8 cellular contexts compared by ENCODE assay signal in the genomic region with DNA sequence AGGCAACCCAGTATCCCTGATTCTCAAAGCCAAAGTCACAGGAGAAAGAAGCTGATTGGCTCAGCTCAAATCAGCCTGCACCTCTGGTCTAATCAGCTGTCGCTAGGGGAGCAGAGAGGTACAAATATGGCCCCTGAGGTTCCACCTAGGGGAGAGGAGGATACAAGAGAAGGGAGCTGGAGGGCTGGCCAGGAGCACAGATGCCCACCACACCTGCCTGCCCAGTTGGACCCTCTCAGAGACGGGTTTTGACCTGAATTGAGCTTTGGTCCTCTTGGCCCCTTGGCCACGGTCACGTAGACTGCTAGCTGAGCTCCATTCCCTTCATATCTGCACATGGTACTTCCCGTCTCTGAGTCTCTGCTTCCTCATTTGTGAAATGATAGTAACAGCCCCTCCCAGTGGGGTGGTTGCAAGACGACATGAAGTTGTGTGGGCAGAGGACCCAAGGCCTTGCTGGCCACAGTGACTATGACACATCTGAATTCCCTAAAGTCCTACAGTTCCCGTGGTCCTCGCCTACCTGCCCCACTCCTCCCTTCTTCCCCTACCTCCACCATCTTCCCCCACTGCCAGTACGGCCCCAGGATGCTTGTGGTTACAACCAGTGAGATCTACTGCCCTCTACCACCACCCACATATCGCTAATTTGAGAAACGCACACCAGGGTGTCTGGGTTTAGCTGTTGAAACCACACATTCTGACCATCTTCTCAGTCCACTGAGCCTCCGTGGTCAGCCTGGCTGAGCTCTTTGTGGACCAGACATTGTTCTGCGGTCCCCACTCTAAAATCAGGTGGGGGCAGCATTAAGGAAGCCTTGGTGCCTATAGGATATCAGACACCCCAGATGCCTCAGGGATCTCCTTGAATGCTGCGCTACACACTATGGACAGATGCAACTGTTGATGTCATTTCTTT.
DNase-seq lines count a peak whose midpoint lies in the region; ATAC-seq, FAIRE-seq and TF ChIP-seq lines count a peak whose summit lies in the region.

No MANE protein-coding gene starts in this region.

- POLR2A ChIA-PET in HepG2 (lab: Yijun Ruan, JAX), result no interaction called here
- POLR2A ChIA-PET in activated CD8-positive, alpha-beta T cell treated with anti-CD3 and anti-CD28 coated beads for 36 hours (lab: Charles Lee), result interaction anchor here (1.0 kb wide), 1 partner anchor 20 kb away, joined by 4 read pairs; no protein-coding TSS in a partner anchor

- H3K27ac ChIP-seq in right lobe of liver (no peak overlapping the region), HepG2 (ENCODE audit: extremely low read length, insufficient read depth, low read length) (no peak overlapping the region)

- no peaks in the 10 kb centered on the region for H3K9me3 ChIP-seq in right lobe of liver
- H3K9me3 ChIP-seq in HepG2 (ENCODE audit: low read length), result peaks cover 7% of the 10 kb centered on the region; the same call in 1 of the 2 replicates

- H3K9me3 Mint-ChIP-seq in activated CD8-positive, alpha-beta T cell treated with anti-CD3 and anti-CD28 coated beads for 36 hours, result peaks cover 19% of the 10 kb centered on the region
- peaks cover 4 to 9% of the 10 kb centered on the region in 2 donors for H3K9me3 Mint-ChIP-seq in stimulated activated naive B cell treated with anti-CD40 and anti-IgM and Interleukin-4, amounts not matched to agents 10 μg/mL and 1 μg/mL and 100 μg/mL, for 72 hours

- DNase-seq in right lobe of liver, result peak in 1 of 3 donors; percentile 49
- DNase-seq in HepG2 (ENCODE audit: low spot score), result no peak
- peak; percentile 49 for DNase-seq in activated CD8-positive, alpha-beta T cell treated with anti-CD3 and anti-CD28 coated beads for 36 hours
- peak; percentile 79 for DNase-seq in stimulated activated naive B cell treated with anti-CD40 and anti-IgM and Interleukin-4, amounts not matched to agents 10 μg/mL and 1 μg/mL and 100 μg/mL, for 72 hours
- no peak for DNase-seq in RKO (ENCODE audit: low spot score)
- no peak for DNase-seq in effector CD4-positive, alpha-beta T cell
- no peak for DNase-seq in ureter (ENCODE audit: low spot score)

- H3K79me2 ChIP-seq in HepG2 (ENCODE audit: insufficient read depth, low read length), result no peaks in the 10 kb centered on the region

- H3K4me3 ChIP-seq in right lobe of liver, result no peak overlapping the region
- H3K4me3 ChIP-seq in HepG2 (replicated peaks in 1 of 3; ENCODE audit: insufficient read depth in 1 of 3, low read depth in 2 of 3, low read length in 3 of 3), result no peak overlapping the region

- 34% methylated on average over 10 of the region's 14 CpGs for WGBS in right lobe of liver (ENCODE audit: insufficient coverage, low coverage, low lambda C conversion rate, missing lambda C conversion rate)
- WGBS in HepG2 (ENCODE audit: low lambda C conversion rate), result 34% methylated on average over 11 of the region's 14 CpGs

- H3K27ac Mint-ChIP-seq in activated CD8-positive, alpha-beta T cell treated with anti-CD3 and anti-CD28 coated beads for 36 hours, result peak overlapping the region; percentile 44
- H3K27ac Mint-ChIP-seq in stimulated activated naive B cell treated with anti-CD40 and anti-IgM and Interleukin-4, amounts not matched to agents 10 μg/mL and 1 μg/mL and 100 μg/mL, for 72 hours, result peak overlapping the region; percentile 96

- no peak overlapping the region for H2AFZ ChIP-seq in HepG2 (ENCODE audit: low read length)

- no peak for TF ChIP-seq EP300 in HepG2 (IDR thresholded peaks at IDR 0.05; ENCODE audit: low read depth in 2 of 2, low read length in 2 of 2)
- TF ChIP-seq EP300 in HepG2 (CRISPR knock-in tag; IDR thresholded peaks at IDR 0.05; ENCODE audit: borderline replicate concordance), result no peak

- H3K27me3 Mint-ChIP-seq in activated CD8-positive, alpha-beta T cell treated with anti-CD3 and anti-CD28 coated beads for 36 hours, result peaks cover 4% of the 10 kb centered on the region
- H3K27me3 Mint-ChIP-seq in stimulated activated naive B cell treated with anti-CD40 and anti-IgM and Interleukin-4, amounts not matched to agents 10 μg/mL and 1 μg/mL and 100 μg/mL, for 72 hours, result no peaks in the 10 kb centered on the region

- H3K9ac ChIP-seq in HepG2 (ENCODE audit: insufficient read depth, low read depth, low read length), result no peak overlapping the region

- TF ChIP-seq CTCF in right lobe of liver (IDR thresholded peaks at IDR 0.05), result no peak
- no peak for TF ChIP-seq CTCF in HepG2 (CRISPR knock-in tag; IDR thresholded peaks at IDR 0.05)
- TF ChIP-seq CTCF in activated CD8-positive, alpha-beta T cell treated with anti-CD3 and anti-CD28 coated beads for 36 hours (IDR thresholded peaks at IDR 0.05), result no peak

- H3K36me3 ChIP-seq in right lobe of liver, result no peaks in the 10 kb centered on the region
- no peaks in the 10 kb centered on the region for H3K36me3 ChIP-seq in HepG2 (replicated peaks in 1 of 2; ENCODE audit: control insufficient read depth in 1 of 2, insufficient read depth in 2 of 2, low read length in 2 of 2)

- CTCF ChIA-PET in HepG2 (lab: Yijun Ruan, JAX; ENCODE audit: low intra/inter-chr PET ratio, low total read pairs), result no interaction called here
- CTCF ChIA-PET in activated CD8-positive, alpha-beta T cell treated with anti-CD3 and anti-CD28 coated beads for 36 hours (lab: Charles Lee), result interaction anchor here (1.8 to 2.2 kb wide), 2 partner anchors 13 to 21 kb away, joined by 7 to 8 read pairs; no protein-coding TSS in a partner anchor

- intact Hi-C loops in right lobe of liver (cut with DNase I) (no loop called here), HepG2 (cut with micrococcal nuclease; ENCODE audit: unreplicated experiment) (no loop called here)
- intact Hi-C loops in activated CD8-positive, alpha-beta T cell treated with anti-CD3 and anti-CD28 coated beads for 36 hours (cut with micrococcal nuclease), result no loop called here

- no peak overlapping the region for H3K4me2 ChIP-seq in HepG2 (ENCODE audit: low read depth, low read length)

- no TSS peak for BruUV-seq in HepG2 (replicated peaks; lab: Mats Ljungman, UMichigan)

- peaks cover 2% of the 10 kb centered on the region for H3K36me3 Mint-ChIP-seq in activated CD8-positive, alpha-beta T cell treated with anti-CD3 and anti-CD28 coated beads for 36 hours (ENCODE audit: low read depth)
- peaks cover 4 to 15% of the 10 kb centered on the region in 2 donors for H3K36me3 Mint-ChIP-seq in stimulated activated naive B cell treated with anti-CD40 and anti-IgM and Interleukin-4, amounts not matched to agents 10 μg/mL and 1 μg/mL and 100 μg/mL, for 72 hours

- no peak overlapping the region for H3K4me3 Mint-ChIP-seq in activated CD8-positive, alpha-beta T cell treated with anti-CD3 and anti-CD28 coated beads for 36 hours
- peak overlapping the region; percentile 60 to 69 for H3K4me3 Mint-ChIP-seq in stimulated activated naive B cell treated with anti-CD40 and anti-IgM and Interleukin-4, amounts not matched to agents 10 μg/mL and 1 μg/mL and 100 μg/mL, for 72 hours

- in situ Hi-C loops in HepG2 (cut with HindIII; ENCODE audit: extremely low pct_ligation_motif_present, low pct_unique_long_range_greater_than_20kb), result no loop called here

- peaks cover 26% of the 10 kb centered on the region for H3K4me1 Mint-ChIP-seq in activated CD8-positive, alpha-beta T cell treated with anti-CD3 and anti-CD28 coated beads for 36 hours (ENCODE audit: low read depth)
- H3K4me1 Mint-ChIP-seq in stimulated activated naive B cell treated with anti-CD40 and anti-IgM and Interleukin-4, amounts not matched to agents 10 μg/mL and 1 μg/mL and 100 μg/mL, for 72 hours, result peaks cover 32 to 77% of the 10 kb centered on the region in 2 donors

- TF ChIP-seq RAD21 in HepG2 (CRISPR knock-in tag; IDR thresholded peaks at IDR 0.05), result no peak

- H3K4me1 ChIP-seq in right lobe of liver, result no peaks in the 10 kb centered on the region
- peaks cover 4% of the 10 kb centered on the region; the same call in 1 of the 2 replicates for H3K4me1 ChIP-seq in HepG2 (ENCODE audit: insufficient read depth, low read length)

- ATAC-seq in right lobe of liver (peak; percentile 59 to 90 (median 78)), HepG2 (no peak), HG03103 (IDR thresholded peaks at IDR 0.05; ENCODE audit: low read depth, unreplicated experiment) (peak; percentile 44)
- peak; percentile 28 for ATAC-seq in activated CD8-positive, alpha-beta T cell treated with anti-CD3 and anti-CD28 coated beads for 36 hours
- ATAC-seq in stimulated activated naive B cell treated with anti-CD40 and anti-IgM and Interleukin-4, amounts not matched to agents 10 μg/mL and 1 μg/mL and 100 μg/mL, for 72 hours (replicated peaks), result peak; percentile 75 to 82

- no peak for FAIRE-seq in HepG2 (lab: Jason Lieb, UNC)

- H3K27me3 ChIP-seq in right lobe of liver (no peaks in the 10 kb centered on the region), HepG2 (ENCODE audit: control insufficient read depth in 1 of 2, insufficient read depth in 2 of 2, low read length in 2 of 2) (peaks cover 0 to 7% of the 10 kb centered on the region in 2 experiments; a peak in 3 of 5 replicates)

- no peaks in the 10 kb centered on the region for H4K20me1 ChIP-seq in HepG2 (ENCODE audit: insufficient read depth, low read length)

- TF ChIP-seq POLR2A in right lobe of liver (IDR thresholded peaks at IDR 0.05) (no peak), HepG2 (IDR thresholded peaks at IDR 0.05; ENCODE audit: insufficient read depth in 1 of 2, low read depth in 2 of 2, low read length in 2 of 2) (no peak)

TF ChIP-seq in HepG2, 621 proteins besides CTCF, POLR2A, EP300 and RAD21 (continues in another document):
- no peak for TF ChIP-seq SPEN (CRISPR knock-in tag; IDR thresholded peaks at IDR 0.05; ENCODE audit: low read depth)
- no peak for TF ChIP-seq ZNF275 (CRISPR knock-in tag; IDR thresholded peaks at IDR 0.05; ENCODE audit: borderline replicate concordance)
- no peak for TF ChIP-seq KLF16 (CRISPR knock-in tag; IDR thresholded peaks at IDR 0.05)
- no peak for TF ChIP-seq ZNF598 (CRISPR knock-in tag; IDR thresholded peaks at IDR 0.05; ENCODE audit: borderline replicate concordance)

Comparison
In these comparisons a context has a peak if more than half of its experiments do, and no peak if none do; other contexts are left out.
1. DNase-seq: peak in activated CD8-positive, alpha-beta T cell treated with anti-CD3 and anti-CD28 coated beads for 36 hours (single experiment) and stimulated activated naive B cell treated with anti-CD40 and anti-IgM and Interleukin-4, amounts not matched to agents 10 μg/mL and 1 μg/mL and 100 μg/mL, for 72 hours (single experiment); none in HepG2 (single experiment), RKO (single experiment), effector CD4-positive, alpha-beta T cell (single experiment) and ureter (single experiment).